In genomic region chr13:111166882-111167281, GRCh38 we compare ENCODE assay signal across 13 cellular contexts. TPM values are rescaled to one million over a fixed set of nuclear protein-coding genes. Genes with fewer than 3 reads are reported as not detected.
DNase-seq lines count a peak whose midpoint lies in the region; ATAC-seq lines count a peak whose summit lies in the region.
"Had no signal": no experiment of that assay in that cellular context is flagged by ENCODE, and none has a peak within 500 bp of the region (broad histone marks: within the 10 kb centered on the region; RNA-seq: fewer than 3 reads in every experiment).

No MANE protein-coding gene starts in this region.

- H3K9ac ChIP-seq in trophoblast cell (ENCODE audit: low read length) = no peak overlapping the region

- H3K9me3 ChIP-seq in trophoblast cell (ENCODE audit: insufficient read depth, low read depth, low read length) = peaks cover 2% of the 10 kb centered on the region
- H3K9me3 ChIP-seq: Caco-2, right atrium auricular region had no signal

- H3K4me3 Mint-ChIP-seq in activated naive CD8-positive, alpha-beta T cell treated with anti-CD3 and anti-CD28 coated beads, Interleukin-2, amount 50 U/mL, for 24 hours = no peak overlapping the region

- H4K91ac ChIP-seq in trophoblast cell (ENCODE audit: low read depth, low read length) = no peak overlapping the region

- peaks cover 3 to 7% of the 10 kb centered on the region in 2 experiments for H3K4me1 ChIP-seq in trophoblast cell (ENCODE audit: control insufficient read depth in 1 of 2, insufficient read depth in 2 of 2, low read length in 2 of 2)
- H3K4me1 ChIP-seq: Caco-2 had no signal

- ATAC-seq in GM18502 (IDR thresholded peaks at IDR 0.05; ENCODE audit: poor library complexity, unreplicated experiment) (peak; percentile 48), HG03571 (IDR thresholded peaks at IDR 0.05; ENCODE audit: unreplicated experiment) (peak; percentile 39), HG02870 (IDR thresholded peaks at IDR 0.05; ENCODE audit: unreplicated experiment) (no peak)
- peak; percentile 55 for ATAC-seq in activated naive CD8-positive, alpha-beta T cell treated with anti-CD3 and anti-CD28 coated beads, Interleukin-2, amount 50 U/mL, for 24 hours

- H3K4me3 ChIP-seq in trophoblast cell (ENCODE audit: low read depth, low read length) = no peak overlapping the region
- H3K4me3 ChIP-seq: cardiac muscle cell, right atrium auricular region had no signal

- no peak overlapping the region for H2BK5ac ChIP-seq in trophoblast cell (ENCODE audit: low read depth, low read length, poor library complexity)

- H3K18ac ChIP-seq in trophoblast cell (ENCODE audit: low read length) = peak overlapping the region; percentile 26

- no peak overlapping the region for H2AFZ ChIP-seq in trophoblast cell (ENCODE audit: insufficient read depth, low read length, poor library complexity)

- no peak overlapping the region for H2BK120ac ChIP-seq in trophoblast cell (ENCODE audit: insufficient read depth, low read length, poor library complexity)

- peaks cover 11 to 17% of the 10 kb centered on the region in 2 experiments for H3K36me3 ChIP-seq in trophoblast cell (ENCODE audit: control insufficient read depth in 1 of 2, insufficient read depth in 2 of 2, low read length in 2 of 2)
- H3K36me3 ChIP-seq: cardiac muscle cell, right atrium auricular region had no signal

- no peaks in the 10 kb centered on the region for H3K9me3 Mint-ChIP-seq in activated naive CD8-positive, alpha-beta T cell treated with anti-CD3 and anti-CD28 coated beads, Interleukin-2, amount 50 U/mL, for 24 hours

- H3K27ac Mint-ChIP-seq in activated naive CD8-positive, alpha-beta T cell treated with anti-CD3 and anti-CD28 coated beads, Interleukin-2, amount 50 U/mL, for 24 hours = no peak overlapping the region

- peaks cover 2% of the 10 kb centered on the region for H3K79me2 ChIP-seq in trophoblast cell (ENCODE audit: control insufficient read depth, insufficient read depth, low read length, poor library complexity)

- peak overlapping the region; percentile 58 for H3K4ac ChIP-seq in trophoblast cell (ENCODE audit: low read depth, low read length)

- no peaks in the 10 kb centered on the region for H3K27me3 Mint-ChIP-seq in activated naive CD8-positive, alpha-beta T cell treated with anti-CD3 and anti-CD28 coated beads, Interleukin-2, amount 50 U/mL, for 24 hours

- H3K27me3 ChIP-seq in trophoblast cell (ENCODE audit: insufficient read depth, low read length) = no peaks in the 10 kb centered on the region
- H3K27me3 ChIP-seq: cardiac muscle cell, right atrium auricular region had no signal

- WGBS in trophoblast cell (ENCODE audit: extremely low coverage, insufficient coverage, insufficient read length) = no CpG with 5 or more reads among the region's 10 CpGs

- H3K27ac ChIP-seq in trophoblast cell (ENCODE audit: low read depth, low read length) = no peak overlapping the region
- H3K27ac ChIP-seq: cardiac muscle cell, right atrium auricular region had no signal

- no peak overlapping the region for H3K23ac ChIP-seq in trophoblast cell (ENCODE audit: low read length)

- H3K36me3 Mint-ChIP-seq in activated naive CD8-positive, alpha-beta T cell treated with anti-CD3 and anti-CD28 coated beads, Interleukin-2, amount 50 U/mL, for 24 hours (ENCODE audit: low read depth) = peaks cover 46% of the 10 kb centered on the region

- H2AK5ac ChIP-seq in trophoblast cell (ENCODE audit: low read length) = no peak overlapping the region

- H4K12ac ChIP-seq in trophoblast cell (ENCODE audit: low read depth, low read length) = no peak overlapping the region

- no peak overlapping the region for H4K8ac ChIP-seq in trophoblast cell (ENCODE audit: low read depth, low read length)

- H3K79me1 ChIP-seq in trophoblast cell (ENCODE audit: low read length) = no peaks in the 10 kb centered on the region

- H3K4me1 Mint-ChIP-seq in activated naive CD8-positive, alpha-beta T cell treated with anti-CD3 and anti-CD28 coated beads, Interleukin-2, amount 50 U/mL, for 24 hours = peaks cover 68% of the 10 kb centered on the region

- no peak overlapping the region for H3K14ac ChIP-seq in trophoblast cell (ENCODE audit: low read length)

- no peak for DNase-seq in activated naive CD8-positive, alpha-beta T cell treated with anti-CD3 and anti-CD28 coated beads, Interleukin-2, amount 50 U/mL, for 24 hours
- DNase-seq in trophoblast cell = no peak
- DNase-seq in AG08395 (ENCODE audit: low spot score) = no peak
- no peak for DNase-seq in hypothalamus (lab: John Stamatoyannopoulos, UW)
- DNase-seq in DMS114 treated with DMSO at 0.1 percent for 48 hours (lab: John Stamatoyannopoulos, UW; ENCODE audit: unreplicated experiment) = no peak
- DNase-seq: activated T-cell treated with anti-CD3 and anti-CD28 coated beads, Interleukin-2, amount 50 U/mL, for 48 hours; Caco-2; NCI-H345 had no signal

- no peak overlapping the region for H3K4me2 ChIP-seq in trophoblast cell (ENCODE audit: low read length)

- no peak overlapping the region for H2BK12ac ChIP-seq in trophoblast cell (ENCODE audit: low read length)

RNA-seq across cellular contexts. Expression of gene ARHGEF7, which starts 51.8 kb away (rescaled TPM):
- 34.5 and 34.7 TPM in 2 replicates for polyA plus RNA-seq in trophoblast cell (2013)
